1 cellular context compared by ENCODE assay signal in the genomic region with DNA sequence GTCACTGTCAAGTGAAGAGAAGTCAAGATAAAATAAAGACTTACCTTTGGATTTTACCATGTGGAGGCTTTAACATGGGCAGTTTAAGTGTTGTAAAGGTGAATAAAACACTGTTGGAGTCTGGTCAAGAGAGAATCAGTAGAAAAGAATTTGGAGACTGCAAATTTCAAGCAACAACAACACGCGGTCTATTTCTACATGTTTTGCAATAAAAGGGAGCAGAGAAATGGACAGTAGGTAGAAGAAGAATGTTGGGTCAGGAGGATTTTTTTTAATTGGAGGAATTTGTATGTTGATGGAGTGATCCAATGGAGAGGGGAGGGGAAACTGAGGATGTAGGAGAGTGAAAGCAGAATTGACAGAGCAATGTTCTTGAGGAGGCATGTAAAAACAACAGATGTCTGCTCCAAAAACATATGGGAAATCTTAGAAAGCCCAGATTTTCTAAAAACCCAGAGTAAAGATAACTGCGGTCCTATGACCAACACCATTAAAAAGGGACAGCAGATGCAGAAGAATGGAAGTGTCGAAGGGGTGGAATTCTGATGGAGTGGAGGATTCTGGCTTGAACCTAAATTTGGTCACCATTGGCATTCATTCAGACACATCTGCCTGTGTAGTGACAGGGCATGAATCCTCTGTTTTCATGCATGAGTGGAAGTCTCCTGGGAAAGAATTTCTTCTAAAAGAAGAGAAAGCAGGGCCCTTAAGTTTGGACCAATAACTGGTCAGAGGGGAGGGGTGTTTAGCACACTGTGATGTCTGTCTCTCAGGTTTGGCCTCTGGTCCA.
TF ChIP-seq lines count a peak whose summit lies in the region.

No MANE protein-coding gene starts in this region.

TF ChIP-seq in GM23338, 12 proteins besides CTCF, POLR2A, EP300 and RAD21 (continued from another document):
- TF ChIP-seq REST (IDR thresholded peaks at IDR 0.05; ENCODE audit: unreplicated experiment) (no peak), ZNF114 (CRISPR knock-in tag; IDR thresholded peaks at IDR 0.05) (no peak), JUNB (IDR thresholded peaks at IDR 0.05; ENCODE audit: unreplicated experiment) (no peak), NANOG (IDR thresholded peaks at IDR 0.05; ENCODE audit: borderline replicate concordance) (no peak), CREB1 (CRISPR knock-in tag; IDR thresholded peaks at IDR 0.05; ENCODE audit: low read depth) (no peak)
TF ChIP-seq in GM23338: peak in this region for 0.
